ENCODE assay signal across 1 cellular context in the genomic region with DNA sequence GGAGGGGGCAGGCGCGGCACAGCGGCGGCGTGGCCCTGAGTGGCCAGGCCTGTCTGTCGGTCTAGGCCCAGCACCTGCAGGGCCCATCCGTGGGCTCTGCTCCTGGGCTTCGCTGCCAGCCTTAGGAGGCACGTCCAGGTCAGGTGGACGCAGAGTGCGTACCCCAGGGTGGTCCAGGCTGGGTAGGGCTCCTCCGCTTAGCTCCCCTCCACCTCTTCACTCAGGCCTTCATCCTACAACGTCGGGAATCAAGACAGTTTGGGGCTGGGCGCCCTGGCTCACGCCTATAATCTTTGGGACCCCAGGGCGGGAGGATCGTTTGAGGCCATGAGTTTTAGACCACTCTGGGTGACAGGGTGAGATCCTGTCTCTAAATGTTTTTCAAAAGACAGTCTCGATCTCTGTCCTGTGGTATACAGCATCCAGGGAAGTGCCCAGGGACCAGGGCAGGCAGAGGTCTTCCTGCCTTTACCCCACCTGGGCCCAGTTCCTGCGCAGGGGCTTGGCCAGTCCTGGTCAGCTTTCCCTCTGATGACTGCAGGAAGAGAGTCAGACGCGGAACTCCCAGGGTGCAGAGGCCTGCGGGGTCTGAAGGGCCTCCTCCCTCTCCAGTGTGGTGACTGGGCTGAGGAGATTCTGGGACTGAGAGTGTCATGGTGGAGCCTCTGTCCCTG.
A peak's percentile ranks its signal among the peaks of the same experiment; 100 is the strongest.
TF ChIP-seq lines count a peak whose summit lies in the region.
"Not testable (repeated sequence)": the region's sequence is repeated elsewhere in the genome, so short reads cannot be mapped to it uniquely, and the experiment has no call there.

No MANE protein-coding gene starts in this region.

TF ChIP-seq in HepG2, 621 proteins besides CTCF, POLR2A, EP300 and RAD21:
- TF ChIP-seq TAF1 (CRISPR knock-in tag; IDR thresholded peaks at IDR 0.05) (peak; percentile 32; the same call in 1 of the 2 replicates), ZFX (CRISPR knock-in tag; IDR thresholded peaks at IDR 0.05; ENCODE audit: low read depth) (peak; percentile 33), HIVEP1 (CRISPR knock-in tag; IDR thresholded peaks at IDR 0.05) (0 out of 2 replicates have a peak, but pooled peaks have one; percentile 21), ZNF317 (CRISPR knock-in tag; IDR thresholded peaks at IDR 0.05) (peak; percentile 46; the same call in 1 of the 2 replicates), SALL1 (CRISPR knock-in tag; IDR thresholded peaks at IDR 0.05) (peak; percentile 8), KLF15 (CRISPR knock-in tag; IDR thresholded peaks at IDR 0.05; ENCODE audit: borderline replicate concordance) (0 out of 2 replicates have a peak, but pooled peaks have one; percentile 32), KLF6 (CRISPR knock-in tag; IDR thresholded peaks at IDR 0.05) (0 out of 2 replicates have a peak, but pooled peaks have one; percentile 13), ZNF772 (CRISPR knock-in tag; IDR thresholded peaks at IDR 0.05) (0 out of 2 replicates have a peak, but pooled peaks have one; percentile 4), NFATC3 (CRISPR knock-in tag; IDR thresholded peaks at IDR 0.05) (0 out of 2 replicates have a peak, but pooled peaks have one; percentile 44), ZFY (CRISPR knock-in tag; IDR thresholded peaks at IDR 0.05) (peak; percentile 16; the same call in 1 of the 2 replicates), KDM2A (CRISPR knock-in tag; IDR thresholded peaks at IDR 0.05; ENCODE audit: borderline replicate concordance, low read depth) (peak; percentile 14; the same call in 1 of the 2 replicates), NFE2L1 (CRISPR knock-in tag; IDR thresholded peaks at IDR 0.05; ENCODE audit: borderline replicate concordance) (0 out of 2 replicates have a peak, but pooled peaks have one; percentile 10), ZNF232 (CRISPR knock-in tag; IDR thresholded peaks at IDR 0.05; ENCODE audit: borderline replicate concordance) (0 out of 2 replicates have a peak, but pooled peaks have one; percentile 52), SOX6 (CRISPR knock-in tag; IDR thresholded peaks at IDR 0.05) (peak; percentile 20; the same call in 1 of the 2 replicates), JUND (CRISPR knock-in tag; IDR thresholded peaks at IDR 0.05) (peak; percentile 36; the same call in 1 of the 2 replicates), AGO2 (optimal IDR thresholded peaks at IDR 0.05; ENCODE audit: low read depth, low read length) (peak; percentile 25), MIER2 (CRISPR knock-in tag; IDR thresholded peaks at IDR 0.05) (0 out of 2 replicates have a peak, but pooled peaks have one; percentile 6), SAP130 (CRISPR knock-in tag; IDR thresholded peaks at IDR 0.05; ENCODE audit: low read depth) (peak; percentile 17; the same call in 1 of the 2 replicates), ZNF879 (CRISPR knock-in tag; IDR thresholded peaks at IDR 0.05) (0 out of 2 replicates have a peak, but pooled peaks have one; percentile 39), EEA1 (CRISPR knock-in tag; IDR thresholded peaks at IDR 0.05; ENCODE audit: borderline replicate concordance) (0 out of 2 replicates have a peak, but pooled peaks have one; percentile 21), SPEN (CRISPR knock-in tag; IDR thresholded peaks at IDR 0.05; ENCODE audit: low read depth) (peak; percentile 30; the same call in 1 of the 2 replicates), ZNF766 (CRISPR knock-in tag; IDR thresholded peaks at IDR 0.05; ENCODE audit: borderline replicate concordance) (peak; percentile 19; the same call in 1 of the 2 replicates), KMT2A (CRISPR knock-in tag; IDR thresholded peaks at IDR 0.05) (0 out of 2 replicates have a peak, but pooled peaks have one; percentile 28), ZNF709 (CRISPR knock-in tag; IDR thresholded peaks at IDR 0.05) (peak; percentile 77; the same call in 1 of the 2 replicates), POLR2G (IDR thresholded peaks at IDR 0.05; ENCODE audit: low read depth, low read length) (peak; percentile 46; the same call in 1 of the 2 replicates), ZIK1 (CRISPR knock-in tag; IDR thresholded peaks at IDR 0.05; ENCODE audit: borderline replicate concordance, low read depth) (peak; percentile 65; the same call in 1 of the 2 replicates), ZNF501 (CRISPR knock-in tag; IDR thresholded peaks at IDR 0.05) (0 out of 2 replicates have a peak, but pooled peaks have one; percentile 20), MEF2D (CRISPR knock-in tag; IDR thresholded peaks at IDR 0.05) (0 out of 2 replicates have a peak, but pooled peaks have one; percentile 9), EED (CRISPR knock-in tag; IDR thresholded peaks at IDR 0.05) (0 out of 2 replicates have a peak, but pooled peaks have one; percentile 38), FOXC1 (CRISPR knock-in tag; IDR thresholded peaks at IDR 0.05; ENCODE audit: borderline replicate concordance) (0 out of 2 replicates have a peak, but pooled peaks have one; percentile 0), ZNF230 (CRISPR knock-in tag; IDR thresholded peaks at IDR 0.05) (peak; percentile 84; the same call in 1 of the 2 replicates), GABPB1 (CRISPR knock-in tag; IDR thresholded peaks at IDR 0.05) (peak; percentile 21; the same call in 1 of the 2 replicates)
- TF ChIP-seq, protein P1, sequence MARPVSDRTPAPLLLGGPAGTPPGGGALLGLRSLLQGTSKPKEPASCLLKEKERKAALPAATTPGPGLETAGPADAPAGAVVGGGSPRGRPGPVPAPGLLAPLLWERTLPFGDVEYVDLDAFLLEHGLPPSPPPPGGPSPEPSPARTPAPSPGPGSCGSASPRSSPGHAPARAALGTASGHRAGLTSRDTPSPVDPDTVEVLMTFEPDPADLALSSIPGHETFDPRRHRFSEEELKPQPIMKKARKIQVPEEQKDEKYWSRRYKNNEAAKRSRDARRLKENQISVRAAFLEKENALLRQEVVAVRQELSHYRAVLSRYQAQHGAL (CRISPR knock-in tag; IDR thresholded peaks at IDR 0.05; ENCODE audit: not compliant biosample characterization): peak; percentile 64
- TF ChIP-seq, protein P2, sequence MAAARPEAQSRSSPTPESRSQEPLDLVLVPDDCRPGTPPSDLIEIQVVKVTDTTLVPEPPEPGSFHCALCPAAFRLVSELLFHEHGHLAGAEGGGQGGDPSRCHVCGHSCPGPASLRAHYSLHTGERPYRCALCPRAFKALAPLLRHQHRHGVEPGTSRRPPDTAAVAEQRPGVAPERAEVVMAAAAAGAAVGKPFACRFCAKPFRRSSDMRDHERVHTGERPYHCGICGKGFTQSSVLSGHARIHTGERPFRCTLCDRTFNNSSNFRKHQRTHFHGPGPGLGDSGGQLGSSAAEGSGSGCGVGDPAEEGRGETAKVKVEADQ (CRISPR knock-in tag; IDR thresholded peaks at IDR 0.05; ENCODE audit: borderline replicate concordance): 0 out of 2 replicates have a peak, but pooled peaks have one; percentile 30
- TF ChIP-seq, protein P3, sequence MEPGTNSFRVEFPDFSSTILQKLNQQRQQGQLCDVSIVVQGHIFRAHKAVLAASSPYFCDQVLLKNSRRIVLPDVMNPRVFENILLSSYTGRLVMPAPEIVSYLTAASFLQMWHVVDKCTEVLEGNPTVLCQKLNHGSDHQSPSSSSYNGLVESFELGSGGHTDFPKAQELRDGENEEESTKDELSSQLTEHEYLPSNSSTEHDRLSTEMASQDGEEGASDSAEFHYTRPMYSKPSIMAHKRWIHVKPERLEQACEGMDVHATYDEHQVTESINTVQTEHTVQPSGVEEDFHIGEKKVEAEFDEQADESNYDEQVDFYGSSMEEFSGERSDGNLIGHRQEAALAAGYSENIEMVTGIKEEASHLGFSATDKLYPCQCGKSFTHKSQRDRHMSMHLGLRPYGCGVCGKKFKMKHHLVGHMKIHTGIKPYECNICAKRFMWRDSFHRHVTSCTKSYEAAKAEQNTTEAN (CRISPR knock-in tag; conservative IDR thresholded peaks at IDR 0.05): 0 out of 2 replicates have a peak, but pooled peaks have one; percentile 9
- TF ChIP-seq, protein P4, sequence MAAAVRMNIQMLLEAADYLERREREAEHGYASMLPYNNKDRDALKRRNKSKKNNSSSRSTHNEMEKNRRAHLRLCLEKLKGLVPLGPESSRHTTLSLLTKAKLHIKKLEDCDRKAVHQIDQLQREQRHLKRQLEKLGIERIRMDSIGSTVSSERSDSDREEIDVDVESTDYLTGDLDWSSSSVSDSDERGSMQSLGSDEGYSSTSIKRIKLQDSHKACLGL (CRISPR knock-in tag; IDR thresholded peaks at IDR 0.05): peak; percentile 48
- TF ChIP-seq, protein P5, sequence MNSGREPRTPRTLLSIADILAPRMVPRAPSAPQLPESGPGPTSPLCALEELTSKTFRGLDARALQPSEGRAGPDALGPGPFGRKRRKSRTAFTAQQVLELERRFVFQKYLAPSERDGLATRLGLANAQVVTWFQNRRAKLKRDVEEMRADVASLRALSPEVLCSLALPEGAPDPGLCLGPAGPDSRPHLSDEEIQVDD (CRISPR knock-in tag; IDR thresholded peaks at IDR 0.05; ENCODE audit: borderline replicate concordance): peak; percentile 23; the same call in 1 of the 2 replicates
- not testable (repeated sequence) for TF ChIP-seq SOX6 (IDR thresholded peaks at IDR 0.05)
- TF ChIP-seq, protein P6, sequence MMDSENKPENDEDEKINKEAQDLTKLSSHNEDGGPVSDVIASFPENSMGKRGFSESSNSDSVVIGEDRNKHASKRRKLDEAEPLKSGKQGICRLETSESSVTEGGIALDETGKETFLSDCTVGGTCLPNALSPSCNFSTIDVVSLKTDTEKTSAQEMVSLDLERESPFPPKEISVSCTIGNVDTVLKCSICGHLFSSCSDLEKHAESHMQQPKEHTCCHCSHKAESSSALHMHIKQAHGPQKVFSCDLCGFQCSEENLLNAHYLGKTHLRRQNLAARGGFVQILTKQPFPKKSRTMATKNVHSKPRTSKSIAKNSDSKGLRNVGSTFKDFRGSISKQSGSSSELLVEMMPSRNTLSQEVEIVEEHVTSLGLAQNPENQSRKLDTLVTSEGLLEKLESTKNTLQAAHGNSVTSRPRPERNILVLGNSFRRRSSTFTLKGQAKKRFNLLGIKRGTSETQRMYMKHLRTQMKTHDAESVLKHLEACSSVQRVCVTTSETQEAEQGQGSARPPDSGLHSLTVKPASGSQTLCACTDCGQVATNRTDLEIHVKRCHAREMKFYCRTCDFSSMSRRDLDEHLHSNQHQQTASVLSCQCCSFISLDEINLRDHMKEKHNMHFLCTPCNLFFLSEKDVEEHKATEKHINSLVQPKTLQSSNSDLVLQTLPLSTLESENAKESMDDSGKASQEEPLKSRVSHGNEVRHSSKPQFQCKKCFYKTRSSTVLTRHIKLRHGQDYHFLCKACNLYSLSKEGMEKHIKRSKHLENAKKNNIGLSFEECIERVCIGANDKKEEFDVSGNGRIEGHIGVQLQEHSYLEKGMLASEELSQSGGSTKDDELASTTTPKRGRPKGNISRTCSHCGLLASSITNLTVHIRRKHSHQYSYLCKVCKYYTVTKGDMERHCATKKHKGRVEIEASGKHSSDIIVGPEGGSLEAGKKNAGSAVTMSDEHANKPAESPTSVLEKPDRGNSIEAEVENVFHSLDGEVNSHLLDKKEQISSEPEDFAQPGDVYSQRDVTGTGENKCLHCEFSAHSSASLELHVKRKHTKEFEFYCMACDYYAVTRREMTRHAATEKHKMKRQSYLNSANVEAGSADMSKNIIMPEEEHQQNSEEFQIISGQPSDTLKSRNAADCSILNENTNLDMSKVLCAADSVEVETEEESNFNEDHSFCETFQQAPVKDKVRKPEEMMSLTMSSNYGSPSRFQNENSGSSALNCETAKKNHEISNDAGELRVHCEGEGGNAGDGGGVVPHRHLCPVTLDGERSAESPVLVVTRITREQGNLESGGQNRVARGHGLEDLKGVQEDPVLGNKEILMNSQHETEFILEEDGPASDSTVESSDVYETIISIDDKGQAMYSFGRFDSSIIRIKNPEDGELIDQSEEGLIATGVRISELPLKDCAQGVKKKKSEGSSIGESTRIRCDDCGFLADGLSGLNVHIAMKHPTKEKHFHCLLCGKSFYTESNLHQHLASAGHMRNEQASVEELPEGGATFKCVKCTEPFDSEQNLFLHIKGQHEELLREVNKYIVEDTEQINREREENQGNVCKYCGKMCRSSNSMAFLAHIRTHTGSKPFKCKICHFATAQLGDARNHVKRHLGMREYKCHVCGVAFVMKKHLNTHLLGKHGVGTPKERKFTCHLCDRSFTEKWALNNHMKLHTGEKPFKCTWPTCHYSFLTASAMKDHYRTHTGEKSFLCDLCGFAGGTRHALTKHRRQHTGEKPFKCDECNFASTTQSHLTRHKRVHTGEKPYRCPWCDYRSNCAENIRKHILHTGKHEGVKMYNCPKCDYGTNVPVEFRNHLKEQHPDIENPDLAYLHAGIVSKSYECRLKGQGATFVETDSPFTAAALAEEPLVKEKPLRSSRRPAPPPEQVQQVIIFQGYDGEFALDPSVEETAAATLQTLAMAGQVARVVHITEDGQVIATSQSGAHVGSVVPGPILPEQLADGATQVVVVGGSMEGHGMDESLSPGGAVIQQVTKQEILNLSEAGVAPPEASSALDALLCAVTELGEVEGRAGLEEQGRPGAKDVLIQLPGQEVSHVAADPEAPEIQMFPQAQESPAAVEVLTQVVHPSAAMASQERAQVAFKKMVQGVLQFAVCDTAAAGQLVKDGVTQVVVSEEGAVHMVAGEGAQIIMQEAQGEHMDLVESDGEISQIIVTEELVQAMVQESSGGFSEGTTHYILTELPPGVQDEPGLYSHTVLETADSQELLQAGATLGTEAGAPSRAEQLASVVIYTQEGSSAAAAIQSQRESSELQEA (CRISPR knock-in tag; IDR thresholded peaks at IDR 0.05; ENCODE audit: not compliant biosample characterization): peak; percentile 23
- TF ChIP-seq, protein P7, sequence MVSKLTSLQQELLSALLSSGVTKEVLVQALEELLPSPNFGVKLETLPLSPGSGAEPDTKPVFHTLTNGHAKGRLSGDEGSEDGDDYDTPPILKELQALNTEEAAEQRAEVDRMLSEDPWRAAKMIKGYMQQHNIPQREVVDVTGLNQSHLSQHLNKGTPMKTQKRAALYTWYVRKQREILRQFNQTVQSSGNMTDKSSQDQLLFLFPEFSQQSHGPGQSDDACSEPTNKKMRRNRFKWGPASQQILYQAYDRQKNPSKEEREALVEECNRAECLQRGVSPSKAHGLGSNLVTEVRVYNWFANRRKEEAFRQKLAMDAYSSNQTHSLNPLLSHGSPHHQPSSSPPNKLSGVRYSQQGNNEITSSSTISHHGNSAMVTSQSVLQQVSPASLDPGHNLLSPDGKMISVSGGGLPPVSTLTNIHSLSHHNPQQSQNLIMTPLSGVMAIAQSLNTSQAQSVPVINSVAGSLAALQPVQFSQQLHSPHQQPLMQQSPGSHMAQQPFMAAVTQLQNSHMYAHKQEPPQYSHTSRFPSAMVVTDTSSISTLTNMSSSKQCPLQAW (CRISPR knock-in tag; IDR thresholded peaks at IDR 0.05): peak; percentile 35; the same call in 1 of the 2 replicates
